26 cellular contexts compared by ENCODE assay signal in the genomic region with DNA sequence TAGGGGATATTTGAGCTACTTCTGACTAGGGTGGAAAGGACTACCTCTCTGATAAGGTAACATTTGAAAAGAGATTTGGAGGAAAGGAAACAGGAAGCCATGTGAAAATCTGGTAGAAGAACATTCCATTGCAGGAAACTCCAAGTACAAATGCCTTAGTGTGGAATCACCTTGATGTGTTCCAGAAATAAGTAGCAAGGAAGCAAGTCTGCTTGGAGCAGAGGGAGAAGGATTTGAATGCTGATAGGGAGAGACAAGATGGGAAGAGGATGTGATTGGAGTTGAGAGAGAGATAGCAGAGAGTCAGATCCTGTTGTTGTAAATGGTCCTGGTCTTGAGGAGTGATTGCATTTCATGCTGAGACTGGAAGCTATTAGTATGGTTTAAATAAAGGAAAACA.
"Had no signal": no experiment of that assay in that cellular context is flagged by ENCODE, and none has a peak within 500 bp of the region (broad histone marks: within the 10 kb centered on the region; RNA-seq: fewer than 3 reads in every experiment).

No MANE protein-coding gene starts in this region.

- H3K4me3 ChIP-seq: ascending aorta, colonic mucosa, Peyer's patch had no signal

- ATAC-seq: activated naive CD4-positive, alpha-beta T cell treated with anti-CD3 and anti-CD28 coated beads, Interleukin-2, amount 50 U/mL, for 72 hours; activated naive CD8-positive, alpha-beta T cell treated with anti-CD3 and anti-CD28 coated beads, Interleukin-2, amount 50 U/mL, for 24 hours; activated T-cell treated with anti-CD3 and anti-CD28 coated beads, Interleukin-2, amount 50 U/mL, for 4 hours had no signal

- H3K9me3 ChIP-seq: ascending aorta, colonic mucosa, Peyer's patch had no signal

- H3K27ac ChIP-seq: ascending aorta, colonic mucosa, Peyer's patch, VCaP had no signal

- H3K36me3 ChIP-seq: ascending aorta, colonic mucosa, Peyer's patch had no signal

- H3K4me1 ChIP-seq: colonic mucosa, Peyer's patch had no signal

- H3K27me3 ChIP-seq: ascending aorta, colonic mucosa, Peyer's patch had no signal

- DNase-seq: activated CD4-positive, alpha-beta memory T cell treated with anti-CD3 and anti-CD28 coated beads for 36 hours; activated CD4-positive, alpha-beta T cell treated with anti-CD3 and anti-CD28 coated beads, Interleukin-2, amount 10 ng/mL, durations not matched to agents 7 days and 5 days; activated CD4-positive, CD25-positive, alpha-beta regulatory T cell; activated CD8-positive, alpha-beta memory T cell treated with anti-CD3 and anti-CD28 coated beads for 24 hours; activated effector memory CD4-positive, alpha-beta T cell treated with anti-CD3 and anti-CD28 coated beads, Interleukin-2, amount 50 U/mL, for 16 hours; activated naive CD4-positive, alpha-beta T cell treated with Interleukin-2 at 50 U/mL for 16 hours; activated naive CD8-positive, alpha-beta T cell treated with anti-CD3 and anti-CD28 coated beads, Interleukin-2, amount 50 U/mL, for 24 hours; activated T-cell treated with anti-CD3 and anti-CD28 coated beads, Interleukin-2, amount 50 U/mL, for 4 hours; amniotic stem cell; cerebellar nuclear complex; colonic mucosa; NCI-H1048; NCI-H146; NCI-H187 treated with DMSO at 0.1 percent for 48 hours; NCI-H2081 treated with DMSO at 0.1 percent for 48 hours; NCI-H2171; NCI-H2227 treated with DMSO at 0.1 percent for 48 hours; NCI-H526; NCI-H774; OCI-M1; Peyer's patch; SHP77 treated with DMSO at 0.1 percent for 48 hours; T-helper 1 cell had no signal
